Comparison of ENCODE assay signal across 8 cellular contexts in genomic region chr19:57434386-57435061, GRCh38. TPM values are rescaled to one million over a fixed set of nuclear protein-coding genes. Genes with fewer than 3 reads are reported as not detected.
DNase-seq lines count a peak whose midpoint lies in the region; ATAC-seq and TF ChIP-seq lines count a peak whose summit lies in the region.

No MANE protein-coding gene starts in this region.

- H3K4me3 ChIP-seq in hepatocyte = peak overlapping the region; percentile 52
- peak overlapping the region; percentile 85 to 98 (median 93) for H3K4me3 ChIP-seq in spleen

- no peaks in the 10 kb centered on the region for H3K9me2 ChIP-seq in hepatocyte (replicated peaks; ENCODE audit: insufficient read depth)

- peaks cover 39% of the 10 kb centered on the region for H3K79me2 ChIP-seq in hepatocyte

- no peak for TF ChIP-seq CTCF in VCaP (conservative IDR thresholded peaks at IDR 0.05)
- TF ChIP-seq CTCF in hepatocyte (IDR thresholded peaks at IDR 0.05; ENCODE audit: poor library complexity) = no peak
- no peak for TF ChIP-seq CTCF in spleen (IDR thresholded peaks at IDR 0.05 in 8 of 11, conservative IDR thresholded peaks at IDR 0.05 in 3 of 11)

- H3K9me3 ChIP-seq in hepatocyte (ENCODE audit: low read depth) = no peaks in the 10 kb centered on the region
- peaks cover 0 to 11% (median 1%) of the 10 kb centered on the region in 8 donors for H3K9me3 ChIP-seq in spleen

- 47% methylated on average over 15 of the region's 15 CpGs for WGBS in hepatocyte (ENCODE audit: low lambda C conversion rate, missing lambda C conversion rate)
- WGBS in spleen, 5 donors = 28 to 44% (median 31%) methylated on average over 15 of the region's 15 CpGs

- intact Hi-C loops in spleen (cut with DNase I; ENCODE audit: low total_unique reads) = no loop called here

- H3K36me3 ChIP-seq in hepatocyte (replicated peaks; ENCODE audit: insufficient read depth, low read depth) (no peaks in the 10 kb centered on the region), spleen (peaks cover 0 to 18% (median 4%) of the 10 kb centered on the region in 6 donors)

- TF ChIP-seq POLR2A in spleen (IDR thresholded peaks at IDR 0.05) = no peak

- H3K27me3 ChIP-seq in hepatocyte (no peaks in the 10 kb centered on the region), spleen (replicated peaks in 1 of 7) (no peaks in the 10 kb centered on the region)

- ATAC-seq in GM18502 (IDR thresholded peaks at IDR 0.05; ENCODE audit: poor library complexity, unreplicated experiment) = peak; percentile 30
- peak; percentile 15 for ATAC-seq in HG02642 (IDR thresholded peaks at IDR 0.05; ENCODE audit: poor library complexity, unreplicated experiment)
- ATAC-seq in GM18519 (IDR thresholded peaks at IDR 0.05; ENCODE audit: low FRiP score, unreplicated experiment) = no peak

- H3K4me1 ChIP-seq in hepatocyte (ENCODE audit: insufficient read depth) = peaks cover 7% of the 10 kb centered on the region
- H3K4me1 ChIP-seq in spleen = peaks cover 15 to 32% (median 20%) of the 10 kb centered on the region in 6 donors

- no peaks in the 10 kb centered on the region for H4K20me1 ChIP-seq in hepatocyte (ENCODE audit: insufficient read depth, poor library complexity, severe bottlenecking)

- H3K27ac ChIP-seq in VCaP (peak overlapping the region; percentile 82), hepatocyte (peak overlapping the region; percentile 42), spleen (peak overlapping the region in 4 of 8 donors; percentile 44 to 76 (median 64))

- H2AFZ ChIP-seq in hepatocyte = peak overlapping the region; percentile 93

- no peak for DNase-seq in hepatocyte (ENCODE audit: low spot score)
- no peak for DNase-seq in spleen
- no peak for DNase-seq in OCI-M2 (lab: John Stamatoyannopoulos, UW; ENCODE audit: unreplicated experiment)
- no peak for DNase-seq in cerebellum (ENCODE audit: low spot score)

- H3K4me2 ChIP-seq in hepatocyte = peak overlapping the region; percentile 78

RNA-seq across cellular contexts. Expression of gene ZNF749, which starts 0.6 kb away (rescaled TPM):
- total RNA-seq in hepatocyte (10.4 and 10.5 TPM in 2 replicates), spleen (10 to 100 TPM in 4 of 7 donors, 1 to 10 TPM in 3; 7.3 to 15.4 (median 10.8) TPM), cerebellum (35.7 TPM)
- polyA plus RNA-seq in hepatocyte (3.0 and 7.1 TPM in 2 replicates), spleen (1 to 10 TPM; 2.7 to 9.4 (median 5.4) TPM)

RNA-seq across cellular contexts. Expression of gene VN1R1, which starts 22.4 kb away (rescaled TPM):
- 1.6 and 2.2 TPM in 2 replicates for total RNA-seq in hepatocyte
- polyA plus RNA-seq in hepatocyte = 0.65 and 0.83 TPM in 2 replicates
- 1 to 10 TPM in 5 of 7 donors, under 1 TPM in 2; 0.82 to 2.0 (median 1.4) TPM for total RNA-seq in spleen
- polyA plus RNA-seq in spleen = under 1 TPM; 0.26 to 0.30 (median 0.30) TPM
- total RNA-seq in cerebellum = 10.1 TPM

RNA-seq across cellular contexts. Expression of gene ZNF17, which starts 23.6 kb away (rescaled TPM):
- total RNA-seq in hepatocyte (6.9 and 7.2 TPM in 2 replicates), spleen (10 to 100 TPM; 13.4 to 23.0 (median 18.8) TPM), cerebellum (35.8 TPM)
- polyA plus RNA-seq in hepatocyte (1.4 and 2.3 TPM in 2 replicates), spleen (1 to 10 TPM; 1.8 to 3.5 (median 2.6) TPM)

RNA-seq across cellular contexts. Expression of gene ZNF772, which starts 42.8 kb away (rescaled TPM):
- total RNA-seq in hepatocyte = 18.5 TPM in 2 replicates
- polyA plus RNA-seq in hepatocyte = 2.6 and 5.6 TPM in 2 replicates
- total RNA-seq in spleen = 10 to 100 TPM; 10.9 to 33.7 (median 19.9) TPM
- polyA plus RNA-seq in spleen = 1 to 10 TPM; 1.4 to 3.3 (median 2.7) TPM
- 61.8 TPM for total RNA-seq in cerebellum

RNA-seq across cellular contexts. Expression of gene ZNF548, which starts 44.9 kb away (rescaled TPM):
- total RNA-seq in hepatocyte (17.6 and 26.3 TPM in 2 replicates), spleen (10 to 100 TPM; 21.2 to 48.2 (median 34.6) TPM), cerebellum (45.7 TPM)
- polyA plus RNA-seq in hepatocyte (8.1 and 9.3 TPM in 2 replicates), spleen (10 to 100 TPM; 12.4 to 14.2 (median 12.5) TPM)
